In genomic region chr16:90026135-90026534, GRCh38 we compare ENCODE assay signal across 1 cellular context.
TF ChIP-seq lines count a peak whose summit lies in the region.

No MANE protein-coding gene starts in this region.

TF ChIP-seq in GM12891, 5 proteins besides CTCF, POLR2A, EP300 and RAD21:
- TF ChIP-seq PAX5 (IDR thresholded peaks at IDR 0.05; ENCODE audit: insufficient read depth, low read length, severe bottlenecking) (no peak), SPI1 (IDR thresholded peaks at IDR 0.05; ENCODE audit: low read depth, low read length) (no peak), POLR2AphosphoS5 (IDR thresholded peaks at IDR 0.05; ENCODE audit: low read depth, low read length) (no peak), TAF1 (IDR thresholded peaks at IDR 0.05; ENCODE audit: low read depth, low read length) (no peak), POU2F2 (IDR thresholded peaks at IDR 0.05; ENCODE audit: low read depth, low read length) (no peak)
